ENCODE assay signal across 13 cellular contexts in genomic region chr12:3996322-3996721, GRCh38.
DNase-seq lines count a peak whose midpoint lies in the region; ATAC-seq and TF ChIP-seq lines count a peak whose summit lies in the region.
"Had no signal": no experiment of that assay in that cellular context is flagged by ENCODE, and none has a peak within 500 bp of the region (broad histone marks: within the 10 kb centered on the region; RNA-seq: fewer than 3 reads in every experiment).

No MANE protein-coding gene starts in this region.

- no peak for ATAC-seq in activated CD8-positive, alpha-beta T cell treated with anti-CD3 and anti-CD28 coated beads for 36 hours
- no peak for ATAC-seq in activated CD8-positive, alpha-beta T cell treated with anti-CD3 and anti-CD28 coated beads, Interleukin-2, amount 10 ng/mL, durations not matched to agents 7 days and 5 days
- ATAC-seq in T-helper 17 cell, result no peak
- ATAC-seq: Panc1 had no signal

- H3K79me2 ChIP-seq in mesendoderm (ENCODE audit: control insufficient read depth, insufficient read depth, low read length), result no peaks in the 10 kb centered on the region

- DNase-seq in activated CD8-positive, alpha-beta T cell treated with anti-CD3 and anti-CD28 coated beads for 36 hours, result no peak
- DNase-seq in activated CD8-positive, alpha-beta T cell treated with anti-CD3 and anti-CD28 coated beads, Interleukin-2, amount 10 ng/mL, durations not matched to agents 7 days and 5 days, result no peak
- DNase-seq in T-helper 17 cell, result no peak
- no peak for DNase-seq in mesendoderm
- no peak for DNase-seq in progenitor cell of endocrine pancreas (ENCODE audit: low spot score, unreplicated experiment)
- DNase-seq in NCI-H226, result no peak
- no peak for DNase-seq in nucleus accumbens (lab: John Stamatoyannopoulos, UW)
- no peak for DNase-seq in germinal center (ENCODE audit: low spot score)
- DNase-seq: 8988T, DMS79, NCI-H1048 had no signal

- H3K9me3 ChIP-seq in T-helper 17 cell (ENCODE audit: control insufficient read depth, low read length, poor library complexity, severe bottlenecking), result no peaks in the 10 kb centered on the region

- H3K4me3 ChIP-seq in mesendoderm (ENCODE audit: low read length), result no peak overlapping the region
- H3K4me3 ChIP-seq: GM23248 had no signal

- no peak overlapping the region for H3K9ac ChIP-seq in mesendoderm (ENCODE audit: low read length)
- H3K9ac ChIP-seq: GM23248 had no signal

- CTCF ChIA-PET in activated CD8-positive, alpha-beta T cell treated with anti-CD3 and anti-CD28 coated beads for 36 hours (lab: Charles Lee), result interaction anchor here (0.9 to 15.4 kb wide), 13 partner anchors 10 to 281 kb away, joined by 3 to 136 read pairs (median 4); no protein-coding TSS in a partner anchor
- CTCF ChIA-PET in activated CD8-positive, alpha-beta T cell treated with anti-CD3 and anti-CD28 coated beads, Interleukin-2, amount 10 ng/mL, durations not matched to agents 7 days and 5 days (lab: Charles Lee), result interaction anchor here (0.9 to 12.6 kb wide), 9 partner anchors 10 to 281 kb away, joined by 3 to 186 read pairs (median 7); partner anchors contain the start of gene CCND2

- no peak overlapping the region for H4K8ac ChIP-seq in mesendoderm (ENCODE audit: low read depth, low read length)

- H3K4me3 Mint-ChIP-seq in activated CD8-positive, alpha-beta T cell treated with anti-CD3 and anti-CD28 coated beads for 36 hours, result no peak overlapping the region
- no peak overlapping the region for H3K4me3 Mint-ChIP-seq in activated CD8-positive, alpha-beta T cell treated with anti-CD3 and anti-CD28 coated beads, Interleukin-2, amount 10 ng/mL, durations not matched to agents 7 days and 5 days
- H3K4me3 Mint-ChIP-seq in T-helper 17 cell (peak overlapping the region; percentile 83), progenitor cell of endocrine pancreas (ENCODE audit: low read depth) (no peak overlapping the region)

- H3K27ac ChIP-seq in mesendoderm (ENCODE audit: low read depth, low read length), result no peak overlapping the region
- H3K27ac ChIP-seq: GM23248 had no signal

- H2BK15ac ChIP-seq in mesendoderm (replicated peaks; ENCODE audit: low read depth), result no peak overlapping the region

- no peak overlapping the region for H3K4me2 ChIP-seq in mesendoderm (ENCODE audit: low read length)

- WGBS in mesendoderm (ENCODE audit: extremely low coverage, insufficient coverage, low lambda C conversion rate), result no CpG with 5 or more reads among the region's 5 CpGs

- H3K36me3 ChIP-seq in mesendoderm (ENCODE audit: control insufficient read depth, insufficient read depth, low read length), result no peaks in the 10 kb centered on the region

- no peaks in the 10 kb centered on the region for H3K79me1 ChIP-seq in mesendoderm (ENCODE audit: low read length)

- peaks cover 2% of the 10 kb centered on the region for H3K4me1 ChIP-seq in mesendoderm (ENCODE audit: control insufficient read depth, low read depth, low read length)

- peak overlapping the region; percentile 41 for H3K4ac ChIP-seq in mesendoderm (ENCODE audit: low read depth, low read length)

- no peak for TF ChIP-seq CTCF in activated CD8-positive, alpha-beta T cell treated with anti-CD3 and anti-CD28 coated beads for 36 hours (IDR thresholded peaks at IDR 0.05)
- TF ChIP-seq CTCF in progenitor cell of endocrine pancreas (IDR thresholded peaks at IDR 0.05; ENCODE audit: unreplicated experiment), result no peak

- H3K27me3 ChIP-seq in mesendoderm (ENCODE audit: insufficient read depth, low read length, poor library complexity), result no peaks in the 10 kb centered on the region

- intact Hi-C loops in activated CD8-positive, alpha-beta T cell treated with anti-CD3 and anti-CD28 coated beads for 36 hours (cut with micrococcal nuclease), result loop anchor here (5.0 kb wide), 1 partner anchor 281 kb away; no protein-coding TSS in a partner anchor

- H2AK5ac ChIP-seq in mesendoderm (ENCODE audit: low read length), result no peak overlapping the region

- peak overlapping the region; percentile 5 for H3K27ac Mint-ChIP-seq in activated CD8-positive, alpha-beta T cell treated with anti-CD3 and anti-CD28 coated beads for 36 hours
- no peak overlapping the region for H3K27ac Mint-ChIP-seq in activated CD8-positive, alpha-beta T cell treated with anti-CD3 and anti-CD28 coated beads, Interleukin-2, amount 10 ng/mL, durations not matched to agents 7 days and 5 days
- H3K27ac Mint-ChIP-seq in T-helper 17 cell (peak overlapping the region; percentile 92), progenitor cell of endocrine pancreas (peak overlapping the region; percentile 39)

- peaks cover 27% of the 10 kb centered on the region for H3K4me1 Mint-ChIP-seq in activated CD8-positive, alpha-beta T cell treated with anti-CD3 and anti-CD28 coated beads for 36 hours (ENCODE audit: low read depth)
- peaks cover 32% of the 10 kb centered on the region for H3K4me1 Mint-ChIP-seq in activated CD8-positive, alpha-beta T cell treated with anti-CD3 and anti-CD28 coated beads, Interleukin-2, amount 10 ng/mL, durations not matched to agents 7 days and 5 days (ENCODE audit: low read depth)
- H3K4me1 Mint-ChIP-seq in T-helper 17 cell, result peaks cover 33% of the 10 kb centered on the region
- peaks cover 32% of the 10 kb centered on the region for H3K4me1 Mint-ChIP-seq in progenitor cell of endocrine pancreas (ENCODE audit: low read depth)

- peak overlapping the region; percentile 4 for H3K56ac ChIP-seq in mesendoderm (ENCODE audit: low read length)

- peaks cover 6% of the 10 kb centered on the region for H3K9me3 Mint-ChIP-seq in activated CD8-positive, alpha-beta T cell treated with anti-CD3 and anti-CD28 coated beads for 36 hours
- H3K9me3 Mint-ChIP-seq in activated CD8-positive, alpha-beta T cell treated with anti-CD3 and anti-CD28 coated beads, Interleukin-2, amount 10 ng/mL, durations not matched to agents 7 days and 5 days (ENCODE audit: insufficient read depth), result peaks cover 1% of the 10 kb centered on the region
- peaks cover 10% of the 10 kb centered on the region for H3K9me3 Mint-ChIP-seq in progenitor cell of endocrine pancreas (ENCODE audit: low read depth)

- no peaks in the 10 kb centered on the region for H3K27me3 Mint-ChIP-seq in activated CD8-positive, alpha-beta T cell treated with anti-CD3 and anti-CD28 coated beads for 36 hours
- H3K27me3 Mint-ChIP-seq in activated CD8-positive, alpha-beta T cell treated with anti-CD3 and anti-CD28 coated beads, Interleukin-2, amount 10 ng/mL, durations not matched to agents 7 days and 5 days (ENCODE audit: low read depth), result peaks cover 7% of the 10 kb centered on the region
- H3K27me3 Mint-ChIP-seq in T-helper 17 cell, result no peaks in the 10 kb centered on the region
- H3K27me3 Mint-ChIP-seq in progenitor cell of endocrine pancreas, result peaks cover 23% of the 10 kb centered on the region

- H3K18ac ChIP-seq in mesendoderm (ENCODE audit: low read length), result peak overlapping the region; percentile 3

- POLR2A ChIA-PET in activated CD8-positive, alpha-beta T cell treated with anti-CD3 and anti-CD28 coated beads for 36 hours (lab: Charles Lee), result interaction anchor here (0.6 to 1.5 kb wide), 3 partner anchors 241 to 292 kb away, joined by 3 to 5 read pairs (median 3); no protein-coding TSS in a partner anchor
- POLR2A ChIA-PET in activated CD8-positive, alpha-beta T cell treated with anti-CD3 and anti-CD28 coated beads, Interleukin-2, amount 10 ng/mL, durations not matched to agents 7 days and 5 days (lab: Charles Lee), result interaction anchor here (0.7 to 1.2 kb wide), 3 partner anchors 55 to 280 kb away, joined by 4 to 12 read pairs (median 6); no protein-coding TSS in a partner anchor

- no peak overlapping the region for H2BK5ac ChIP-seq in mesendoderm (ENCODE audit: low read length)

- no peaks in the 10 kb centered on the region for H3K36me3 Mint-ChIP-seq in activated CD8-positive, alpha-beta T cell treated with anti-CD3 and anti-CD28 coated beads for 36 hours (ENCODE audit: low read depth)
- peaks cover under 1% of the 10 kb centered on the region for H3K36me3 Mint-ChIP-seq in activated CD8-positive, alpha-beta T cell treated with anti-CD3 and anti-CD28 coated beads, Interleukin-2, amount 10 ng/mL, durations not matched to agents 7 days and 5 days (ENCODE audit: low read depth)
- H3K36me3 Mint-ChIP-seq in T-helper 17 cell (ENCODE audit: low read depth), result no peaks in the 10 kb centered on the region
- H3K36me3 Mint-ChIP-seq in progenitor cell of endocrine pancreas (ENCODE audit: insufficient read depth), result no peaks in the 10 kb centered on the region

- no peak overlapping the region for H2BK120ac ChIP-seq in mesendoderm (ENCODE audit: low read depth, low read length)

- H4K5ac ChIP-seq in mesendoderm (ENCODE audit: low read length), result no peak overlapping the region

- no peak overlapping the region for H3K23ac ChIP-seq in mesendoderm (ENCODE audit: low read length)
